Comparison of ENCODE assay signal across 16 cellular contexts in the genomic region with DNA sequence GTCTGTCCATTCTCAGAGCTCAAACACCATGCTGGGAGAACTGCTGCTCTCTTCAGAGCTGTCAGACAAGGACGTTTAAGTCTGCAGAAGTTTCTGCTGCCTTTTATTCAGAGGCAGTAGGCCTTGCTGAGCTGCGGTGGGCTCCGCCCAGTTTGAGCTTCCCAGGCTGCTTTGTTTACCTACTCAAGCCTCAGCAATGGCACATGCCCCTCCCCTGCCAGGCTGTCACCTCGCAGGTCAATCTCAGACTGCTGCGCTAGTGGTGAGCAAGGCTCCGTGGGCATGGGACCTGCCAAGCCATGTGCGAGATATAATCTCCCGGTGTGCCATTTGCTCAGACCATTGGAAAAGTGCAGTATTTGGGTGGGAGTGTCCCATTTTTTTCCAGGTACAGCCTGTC. TPM values are rescaled to one million over a fixed set of nuclear protein-coding genes. Genes with fewer than 3 reads are reported as not detected.
A peak's percentile ranks its signal among the peaks of the same experiment; 100 is the strongest.
DNase-seq lines count a peak whose midpoint lies in the region; ATAC-seq and TF ChIP-seq lines count a peak whose summit lies in the region.
"Not testable (repeated sequence)": the region's sequence is repeated elsewhere in the genome, so short reads cannot be mapped to it uniquely, and the experiment has no call there.
"Had no signal": no experiment of that assay in that cellular context is flagged by ENCODE, and none has a peak within 500 bp of the region (broad histone marks: within the 10 kb centered on the region; RNA-seq: fewer than 3 reads in every experiment).

No MANE protein-coding gene starts in this region.

- CTCF ChIA-PET in WTC11 (lab: Charles Lee), result not testable (repeated sequence)

- not testable (repeated sequence) for TF ChIP-seq CTCF in WTC11 (IDR thresholded peaks at IDR 0.05); colonic mucosa (IDR thresholded peaks at IDR 0.05); mucosa of descending colon (IDR thresholded peaks at IDR 0.05)

- not testable (repeated sequence) for H3K4me3 Mint-ChIP-seq in WTC11

- not testable (repeated sequence) for ATAC-seq in WTC11, left ventricle myocardium superior, mucosa of descending colon

- H3K4me3 ChIP-seq in colonic mucosa, mucosa of descending colon: not testable (repeated sequence)

- not testable (repeated sequence) for H3K36me3 Mint-ChIP-seq in WTC11

- H3K4me1 Mint-ChIP-seq in WTC11, result not testable (repeated sequence)

- DNase-seq in DMS53 (lab: John Stamatoyannopoulos, UW), result peak; percentile 34
- peak; percentile 2 for DNase-seq in HT-29 (ENCODE audit: low spot score)
- DNase-seq in WTC11 (ENCODE audit: low spot score), result peak; percentile 12
- DNase-seq in colonic mucosa, result peak; percentile 19
- peak; percentile 20 for DNase-seq in left ventricle myocardium superior
- peak; percentile 7 to 33 (median 23) for DNase-seq in mucosa of descending colon
- peak; percentile 76 for DNase-seq in posterior vena cava (ENCODE audit: low spot score)

- not testable (repeated sequence) for H3K9me3 ChIP-seq in colonic mucosa, mucosa of descending colon

- POLR2A ChIA-PET in WTC11 (lab: Charles Lee), result not testable (repeated sequence)

- not testable (repeated sequence) for H3K4me1 ChIP-seq in colonic mucosa; mucosa of descending colon (ENCODE audit: low read depth)

- H3K27ac Mint-ChIP-seq in WTC11, result not testable (repeated sequence)

- H3K27me3 ChIP-seq in colonic mucosa, result not testable (repeated sequence)

- intact Hi-C loops in colonic mucosa (cut with DNase I); left ventricle myocardium superior (cut with micrococcal nuclease); mucosa of descending colon (cut with DNase I, micrococcal nuclease); posterior vena cava (cut with DNase I): not testable (repeated sequence)

- H3K27me3 Mint-ChIP-seq in WTC11 (ENCODE audit: low read depth), result not testable (repeated sequence)

- not testable (repeated sequence) for H3K36me3 ChIP-seq in colonic mucosa; mucosa of descending colon (ENCODE audit: low read depth)

- not testable (repeated sequence) for H3K9ac ChIP-seq in colonic mucosa (ENCODE audit: low read depth in 2 of 2, low read length in 2 of 2)

- not testable (repeated sequence) for H3K27ac ChIP-seq in colonic mucosa

- peaks cover 13% of the 10 kb centered on the region for H3K9me3 Mint-ChIP-seq in WTC11

RNA-seq across cellular contexts. Expression of a gene that starts 8.6 kb away (rescaled TPM):
- total RNA-seq in HT-29 (2014; rRNA removed; shearing (Covaris generic)), result not detected in 2 replicates
- total RNA-seq in WTC11 (2021), result not detected in 3 replicates
- not detected for total RNA-seq in colonic mucosa
- total RNA-seq in left ventricle myocardium superior, result not detected
- not detected for total RNA-seq in mucosa of descending colon
- not detected for total RNA-seq in posterior vena cava
- total RNA-seq: A172; B cell; Caco-2; Calu3; CD4-positive, alpha-beta T cell; CD8-positive, alpha-beta T cell; Daoy; G401; GM12878 had no signal

Comparison
In these comparisons a context has a peak if more than half of its experiments do, and no peak if none do; other contexts are left out.
1. DNase-seq: peak in every context shown above with its lines; median percentile 76 in posterior vena cava; 34 in DMS53; 23 in mucosa of descending colon; 20 in left ventricle myocardium superior; 19 in colonic mucosa; 12 in WTC11; 2 in HT-29.